ENCODE assay signal across 30 cellular contexts in the genomic region with DNA sequence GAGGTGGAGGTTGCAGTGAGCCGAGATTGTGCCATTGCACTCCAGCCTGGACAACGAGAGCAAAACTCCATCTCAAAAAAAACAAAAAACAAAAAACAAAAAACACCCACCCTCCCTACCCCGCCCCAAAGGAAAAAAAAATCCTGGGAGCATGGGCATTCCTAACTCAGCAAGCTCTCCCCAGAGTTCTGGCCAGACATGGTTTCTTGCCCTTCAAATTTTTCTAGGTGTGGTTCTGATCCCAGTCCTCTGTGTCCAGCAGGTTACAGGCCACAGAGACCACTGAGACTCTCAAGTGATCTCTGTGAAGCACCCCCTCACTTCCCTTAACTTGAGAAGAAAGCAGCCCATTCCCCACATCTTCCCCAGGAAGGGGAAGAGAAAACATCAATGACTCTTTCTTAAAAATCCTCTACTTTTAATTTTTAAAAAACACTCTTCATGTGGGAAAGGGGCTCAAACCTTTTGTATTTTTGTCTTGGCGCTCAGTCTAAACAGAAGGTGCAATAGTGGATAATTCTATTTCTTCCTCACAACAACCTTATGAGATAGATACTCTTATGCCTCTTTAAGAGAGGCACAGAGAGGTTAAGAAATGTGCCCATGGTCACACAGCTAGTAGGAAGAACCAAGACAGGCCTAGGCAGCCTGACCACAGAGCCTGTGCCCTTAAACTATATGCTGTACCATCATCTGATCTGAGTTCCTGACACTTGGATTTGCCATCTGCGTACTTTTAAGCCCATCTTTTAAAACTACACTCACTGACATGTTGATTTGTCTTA. TPM values are rescaled to one million over a fixed set of nuclear protein-coding genes. Genes with fewer than 3 reads are reported as not detected.
"Had no signal": no experiment of that assay in that cellular context is flagged by ENCODE, and none has a peak within 500 bp of the region (broad histone marks: within the 10 kb centered on the region; RNA-seq: fewer than 3 reads in every experiment).

No MANE protein-coding gene starts in this region.

- H3K9ac ChIP-seq: parathyroid adenoma had no signal

- H3K9me3 Mint-ChIP-seq: activated naive CD4-positive, alpha-beta T cell treated with anti-CD3 and anti-CD28 coated beads for 36 hours; activated naive CD8-positive, alpha-beta T cell treated with anti-CD3 and anti-CD28 coated beads for 36 hours had no signal

- H3K27me3 Mint-ChIP-seq: type B pancreatic cell had no signal

- H3K36me3 Mint-ChIP-seq: activated naive CD8-positive, alpha-beta T cell treated with anti-CD3 and anti-CD28 coated beads for 36 hours; brain; type B pancreatic cell had no signal

- H3K27me3 ChIP-seq: adrenal gland, cardiac muscle cell, dorsolateral prefrontal cortex, gastrocnemius medialis, right atrium auricular region, testis, uterus had no signal

- H3K4me3 ChIP-seq: adrenal gland, cardiac muscle cell, coronary artery, dorsolateral prefrontal cortex, gastrocnemius medialis, left ventricle myocardium inferior, lung, right atrium auricular region, testis, uterus had no signal

- H3K4me1 ChIP-seq: gastrocnemius medialis, parathyroid adenoma, testis, uterus had no signal

- H3K27ac ChIP-seq: adrenal gland, cardiac muscle cell, coronary artery, dorsolateral prefrontal cortex, parathyroid adenoma, right atrium auricular region, testis, uterus, VCaP had no signal

- H3K79me2 ChIP-seq: parathyroid adenoma had no signal

- H3K4me3 Mint-ChIP-seq: activated naive CD4-positive, alpha-beta T cell treated with anti-CD3 and anti-CD28 coated beads for 36 hours; activated naive CD8-positive, alpha-beta T cell treated with anti-CD3 and anti-CD28 coated beads for 36 hours; brain; nephron; type B pancreatic cell had no signal

- H3K9me3 ChIP-seq: adrenal gland, gastrocnemius medialis, left ventricle myocardium inferior, right atrium auricular region, testis, uterus had no signal

- DNase-seq: activated CD4-positive, alpha-beta T cell treated with anti-CD3 and anti-CD28 coated beads for 48 hours; activated CD4-positive, alpha-beta T cell treated with anti-CD3 and anti-CD28 coated beads, Interleukin-2, amount 50 U/mL, for 48 hours; activated CD8-positive, alpha-beta memory T cell treated with anti-CD3 and anti-CD28 coated beads for 24 hours; activated effector memory CD4-positive, alpha-beta T cell treated with Interleukin-2 at 50 U/mL for 16 hours; activated naive CD4-positive, alpha-beta T cell treated with anti-CD3 and anti-CD28 coated beads for 36 hours; activated naive CD8-positive, alpha-beta T cell treated with anti-CD3 and anti-CD28 coated beads for 36 hours; adrenal gland; aorta; cerebellar nuclear complex; dorsolateral prefrontal cortex; effector memory CD4-positive, alpha-beta T cell; gastrocnemius medialis; glutamatergic neuron; left ventricle myocardium inferior; stimulated activated CD4-positive, alpha-beta T cell treated with anti-CD3 and anti-CD28 coated beads, Interleukin-2, amount 100 ng/mL, for 48 hours; stimulated activated naive CD8-positive, alpha-beta T cell treated with anti-CD3 and anti-CD28 coated beads, Interleukin-15, Interleukin-2, amounts not matched to agents 100 U/mL and 50 U/mL, for 24 hours; T-helper 9 cell; testis; uterus had no signal

- ATAC-seq: gastrocnemius medialis; stimulated activated naive CD8-positive, alpha-beta T cell treated with anti-CD3 and anti-CD28 coated beads, Interleukin-15, Interleukin-2, amounts not matched to agents 100 U/mL and 50 U/mL, for 24 hours had no signal

- H3K27ac Mint-ChIP-seq: activated naive CD4-positive, alpha-beta T cell treated with anti-CD3 and anti-CD28 coated beads for 36 hours; activated naive CD8-positive, alpha-beta T cell treated with anti-CD3 and anti-CD28 coated beads for 36 hours; type B pancreatic cell had no signal

- H2AFZ ChIP-seq: parathyroid adenoma had no signal

- H3K36me3 ChIP-seq: adrenal gland, cardiac muscle cell, gastrocnemius medialis, left ventricle myocardium inferior, right atrium auricular region, uterus had no signal

RNA-seq across cellular contexts. Expression of a gene that starts 6.9 kb away (rescaled TPM):
- total RNA-seq: activated naive CD4-positive, alpha-beta T cell treated with anti-CD3 and anti-CD28 coated beads for 36 hours; activated naive CD8-positive, alpha-beta T cell treated with anti-CD3 and anti-CD28 coated beads for 36 hours; pulmonary artery endothelial cell; T-helper 1 cell treated with Interleukin-12 subunit alpha and Interleukin-12 subunit beta and Interleukin-4 antibody, amounts not matched to agents 30 ng/mL and 1 ng/mL, for 36 hours had no signal
